Comparison of ENCODE assay signal across 8 cellular contexts in genomic region chr11:9573775-9574555, GRCh38. TPM values are rescaled to one million over a fixed set of nuclear protein-coding genes. Genes with fewer than 3 reads are reported as not detected.
DNase-seq lines count a peak whose midpoint lies in the region; ATAC-seq and TF ChIP-seq lines count a peak whose summit lies in the region.

No MANE protein-coding gene starts in this region.

- no peaks in the 10 kb centered on the region for H3K9me3 Mint-ChIP-seq in Caco-2 (ENCODE audit: unreplicated experiment)
- H3K9me3 Mint-ChIP-seq in activated naive CD4-positive, alpha-beta T cell treated with anti-CD3 and anti-CD28 coated beads, Interleukin-2, amount 10 ng/mL, durations not matched to agents 7 days and 5 days: no peaks in the 10 kb centered on the region

- no peaks in the 10 kb centered on the region for H3K27me3 ChIP-seq in Caco-2 (replicated peaks; ENCODE audit: control insufficient read depth, insufficient read depth, low read length)

- peak overlapping the region; percentile 100 for H3K27ac Mint-ChIP-seq in Caco-2 (ENCODE audit: unreplicated experiment)
- peak overlapping the region; percentile 82 for H3K27ac Mint-ChIP-seq in activated naive CD4-positive, alpha-beta T cell treated with anti-CD3 and anti-CD28 coated beads, Interleukin-2, amount 10 ng/mL, durations not matched to agents 7 days and 5 days

- H3K4me1 Mint-ChIP-seq in Caco-2 (ENCODE audit: low read depth, unreplicated experiment): peaks cover 35% of the 10 kb centered on the region
- H3K4me1 Mint-ChIP-seq in activated naive CD4-positive, alpha-beta T cell treated with anti-CD3 and anti-CD28 coated beads, Interleukin-2, amount 10 ng/mL, durations not matched to agents 7 days and 5 days: peaks cover 49% of the 10 kb centered on the region

- peak; percentile 5 for ATAC-seq in GM19035 (IDR thresholded peaks at IDR 0.05; ENCODE audit: unreplicated experiment)
- peak; percentile 0 for ATAC-seq in HG03460 (IDR thresholded peaks at IDR 0.05; ENCODE audit: unreplicated experiment)

- intact Hi-C loops in Caco-2 (cut with micrococcal nuclease; ENCODE audit: unreplicated experiment): loop anchor here (1.0 to 2.0 kb wide), 5 partner anchors 39 to 333 kb away; partner anchors contain the start of gene SWAP70

- POLR2A ChIA-PET in Caco-2 (lab: Charles Lee): interaction anchor here (0.6 to 2.3 kb wide), 18 partner anchors 10 to 887 kb away, joined by 3 to 42 read pairs (median 8); partner anchors contain the start of genes ADM and ZNF143

- CTCF ChIA-PET in Caco-2 (lab: Charles Lee): interaction anchor here (1.2 to 1.6 kb wide), 5 partner anchors 39 to 436 kb away, joined by 4 to 16 read pairs (median 12); partner anchors contain the start of gene ZNF143
- CTCF ChIA-PET in activated naive CD4-positive, alpha-beta T cell treated with anti-CD3 and anti-CD28 coated beads, Interleukin-2, amount 10 ng/mL, durations not matched to agents 7 days and 5 days (lab: Charles Lee): interaction anchor here (0.7 to 2.7 kb wide), 5 partner anchors 14 to 174 kb away, joined by 3 to 9 read pairs (median 4); no protein-coding TSS in a partner anchor

- no peaks in the 10 kb centered on the region for H3K36me3 ChIP-seq in Caco-2 (ENCODE audit: control insufficient read depth, insufficient read depth, low read length)

- DNase-seq in Caco-2 (no peak), OCI-M2 (lab: John Stamatoyannopoulos, UW; ENCODE audit: unreplicated experiment) (no peak), KBM-7 (no peak)
- DNase-seq in activated naive CD4-positive, alpha-beta T cell treated with anti-CD3 and anti-CD28 coated beads, Interleukin-2, amount 10 ng/mL, durations not matched to agents 7 days and 5 days: peak; percentile 52
- DNase-seq in stimulated activated CD4-positive, alpha-beta T cell treated with anti-CD3 and anti-CD28 coated beads, Interleukin-4, amount 100 ng/mL, for 24 hours: peak; percentile 16

- TF ChIP-seq CTCF in Caco-2 (IDR thresholded peaks at IDR 0.05; ENCODE audit: insufficient read depth in 1 of 2, low read depth in 1 of 2, low read length in 1 of 2, severe bottlenecking in 1 of 2, unreplicated experiment in 1 of 2): no peak

- H3K36me3 Mint-ChIP-seq in Caco-2 (ENCODE audit: insufficient read depth, unreplicated experiment): peaks cover 71% of the 10 kb centered on the region
- peaks cover 32% of the 10 kb centered on the region for H3K36me3 Mint-ChIP-seq in activated naive CD4-positive, alpha-beta T cell treated with anti-CD3 and anti-CD28 coated beads, Interleukin-2, amount 10 ng/mL, durations not matched to agents 7 days and 5 days

- H3K27me3 Mint-ChIP-seq in Caco-2 (ENCODE audit: insufficient read depth, unreplicated experiment): no peaks in the 10 kb centered on the region
- peaks cover 22% of the 10 kb centered on the region for H3K27me3 Mint-ChIP-seq in activated naive CD4-positive, alpha-beta T cell treated with anti-CD3 and anti-CD28 coated beads, Interleukin-2, amount 10 ng/mL, durations not matched to agents 7 days and 5 days

- H3K9me3 ChIP-seq in Caco-2: no peaks in the 10 kb centered on the region

- no TSS peak for BruUV-seq in Caco-2 (replicated peaks; lab: Mats Ljungman, UMichigan)

- in situ Hi-C loops in KBM-7 (cut with MboI; ENCODE audit: low pct_unique_long_range_greater_than_20kb, low sequenced_read_pairs): no loop called here

- H3K4me1 ChIP-seq in Caco-2: peaks cover 39% of the 10 kb centered on the region

- peak overlapping the region; percentile 94 for H3K4me3 Mint-ChIP-seq in Caco-2 (ENCODE audit: unreplicated experiment)
- peak overlapping the region; percentile 93 for H3K4me3 Mint-ChIP-seq in activated naive CD4-positive, alpha-beta T cell treated with anti-CD3 and anti-CD28 coated beads, Interleukin-2, amount 10 ng/mL, durations not matched to agents 7 days and 5 days

- peak overlapping the region; percentile 87 for H3K4me3 ChIP-seq in Caco-2 (ENCODE audit: low read depth, low read length)
- peak overlapping the region; percentile 95 for H3K4me3 ChIP-seq in iPS-11a (ENCODE audit: low read depth, low read length)

RNA-seq across cellular contexts. Expression of gene WEE1, which starts 0.5 kb away (rescaled TPM):
- 108 and 116 TPM in 2 replicates for total RNA-seq in Caco-2 (2022)

Comparison
In these comparisons a context has a peak if more than half of its experiments do, and no peak if none do; other contexts are left out.
1. DNase-seq: peak in activated naive CD4-positive, alpha-beta T cell treated with anti-CD3 and anti-CD28 coated beads, Interleukin-2, amount 10 ng/mL, durations not matched to agents 7 days and 5 days (single experiment) and stimulated activated CD4-positive, alpha-beta T cell treated with anti-CD3 and anti-CD28 coated beads, Interleukin-4, amount 100 ng/mL, for 24 hours (single experiment); none in Caco-2 (0 of 2), OCI-M2 (single experiment) and KBM-7 (single experiment).